In genomic region chr11:121412000-121412587, GRCh38 we compare ENCODE assay signal across 17 cellular contexts. TPM values are rescaled to one million over a fixed set of nuclear protein-coding genes. Genes with fewer than 3 reads are reported as not detected.
DNase-seq lines count a peak whose midpoint lies in the region; ATAC-seq and TF ChIP-seq lines count a peak whose summit lies in the region.
"Had no signal": no experiment of that assay in that cellular context is flagged by ENCODE, and none has a peak within 500 bp of the region (broad histone marks: within the 10 kb centered on the region; RNA-seq: fewer than 3 reads in every experiment).

No MANE protein-coding gene starts in this region.

- no peaks in the 10 kb centered on the region for H3K9me3 Mint-ChIP-seq in T-cell
- H3K9me3 Mint-ChIP-seq: CD8-positive, alpha-beta memory T cell had no signal

- H3K4me3 ChIP-seq in fibroblast of mammary gland (ENCODE audit: control insufficient read depth, low read depth, low read length): no peak overlapping the region

- POLR2A ChIA-PET in T-cell (lab: Charles Lee): no interaction called here

- ATAC-seq in T-cell (replicated peaks in 1 of 4): no peak
- ATAC-seq: Panc1 had no signal

- H3K27ac Mint-ChIP-seq in T-cell: peak overlapping the region; percentile 40 to 63
- H3K27ac Mint-ChIP-seq: B cell had no signal

- H3K36me3 Mint-ChIP-seq in T-cell: no peaks in the 10 kb centered on the region

- H3K4me1 Mint-ChIP-seq in T-cell: peaks cover 23 to 36% (median 30%) of the 10 kb centered on the region in 3 donors

- TF ChIP-seq CTCF in fibroblast of mammary gland (conservative IDR thresholded peaks at IDR 0.05; ENCODE audit: control insufficient read depth, insufficient read depth, low read depth, low read length): no peak

- CTCF ChIA-PET in T-cell (lab: Charles Lee): interaction anchor here in 1 of 2 donors (0.6 kb wide), 1 partner anchor 15 kb away, joined by 3 read pairs; no protein-coding TSS in a partner anchor

- no peaks in the 10 kb centered on the region for H3K27me3 Mint-ChIP-seq in T-cell
- H3K27me3 Mint-ChIP-seq: B cell; CD8-positive, alpha-beta memory T cell had no signal

- DNase-seq in Daoy (ENCODE audit: low read depth) (peak; percentile 9), T-cell (no peak), fibroblast of mammary gland (ENCODE audit: low read depth) (peak; percentile 7), renal cortical epithelial cell (ENCODE audit: low read depth) (peak; percentile 72), NCI-H1436 treated with DMSO at 0.1 percent for 48 hours (lab: John Stamatoyannopoulos, UW) (no peak), NAMALWA (ENCODE audit: low spot score) (no peak), nucleus accumbens (lab: John Stamatoyannopoulos, UW) (no peak)
- DNase-seq: CD8-positive, alpha-beta memory T cell; GF-D8; GOT3; NCI-H1105; NCI-H1694 treated with DMSO at 0.1 percent for 48 hours; NCI-H2107; NCI-H2227 treated with DMSO at 0.1 percent for 48 hours; NCI-H524 had no signal

- no peak overlapping the region for H3K4me3 Mint-ChIP-seq in T-cell
- H3K4me3 Mint-ChIP-seq: B cell; CD8-positive, alpha-beta memory T cell had no signal

RNA-seq across cellular contexts. Expression of gene SORL1, which starts 40.0 kb away (rescaled TPM):
- total RNA-seq in Daoy (2014; rRNA removed; shearing (Covaris generic)): 1.5 and 1.6 TPM in 2 replicates
- 100 to 1,000 TPM; 361 to 422 (median 392) TPM for total RNA-seq in T-cell
- total RNA-seq in renal cortical epithelial cell: 3.1 and 4.3 TPM in 2 replicates

Comparison
In these comparisons a context has a peak if more than half of its experiments do, and no peak if none do; other contexts are left out.
1. DNase-seq: peak in Daoy (single experiment), fibroblast of mammary gland (single experiment) and renal cortical epithelial cell (single experiment); none in T-cell (0 of 34), NCI-H1436 treated with DMSO at 0.1 percent for 48 hours (single experiment), NAMALWA (single experiment) and nucleus accumbens (0 of 56).
2. RNA of gene SORL1, which starts 40.0 kb away (total RNA-seq): 361 to 422 TPM in T-cell; 3.1 to 4.3 TPM in renal cortical epithelial cell and 1.5 to 1.6 TPM in Daoy; every median in the first group is over 10 times any median in the second.